26 cellular contexts compared by ENCODE assay signal in genomic region chr7:32694182-32694581, GRCh38.
"Had no signal": no experiment of that assay in that cellular context is flagged by ENCODE, and none has a peak within 500 bp of the region (broad histone marks: within the 10 kb centered on the region; RNA-seq: fewer than 3 reads in every experiment).

No MANE protein-coding gene starts in this region.

- FAIRE-seq: urothelium cell line had no signal

- H3K36me3 ChIP-seq: suprapubic skin, thoracic aorta, thyroid gland, tibial artery, tibial nerve, transverse colon, upper lobe of left lung, upper lobe of right lung, uterus, vagina had no signal

- H3K4me3 ChIP-seq: suprapubic skin, testis, thoracic aorta, thyroid gland, tibial artery, tibial nerve, transverse colon, upper lobe of left lung, upper lobe of right lung, uterus, vagina had no signal

- DNase-seq: stimulated activated CD4-positive, alpha-beta T cell treated with anti-CD3 and anti-CD28 coated beads, Interleukin-2, amount 100 ng/mL, for 48 hours; stimulated activated CD4-positive, alpha-beta T cell treated with anti-CD3 and anti-CD28 coated beads, Interleukin-4, amount 100 ng/mL, for 1 hour; stimulated activated CD4-positive, alpha-beta T cell treated with anti-CD3 and anti-CD28 coated beads, Interleukin-4, amount 100 ng/mL, for 24 hours; stimulated activated CD4-positive, alpha-beta T cell treated with anti-CD3 and anti-CD28 coated beads, Interleukin-4, amount 100 ng/mL, for 4 hours; stimulated activated CD8-positive, alpha-beta memory T cell treated with anti-CD3 and anti-CD28 coated beads, Interleukin-4, amount 100 ng/mL, for 48 hours; stimulated activated naive B cell treated with anti-CD40 and anti-IgM and Interleukin-4, amounts not matched to agents 10 μg/mL and 1 μg/mL and 100 μg/mL, for 72 hours; stimulated activated naive CD4-positive, alpha-beta T cell; stimulated activated naive CD4-positive, alpha-beta T cell treated with Interleukin-2 at 50 U/mL for 16 hours; stimulated activated naive CD8-positive, alpha-beta T cell treated with anti-CD3 and anti-CD28 coated beads, Interleukin-15, amount 100 ng/mL, for 72 hours; stimulated activated naive CD8-positive, alpha-beta T cell treated with anti-CD3 and anti-CD28 coated beads, Interleukin-15, Interleukin-2, amounts not matched to agents 100 U/mL and 50 U/mL, for 24 hours; substantia nigra; testis; thyroid gland; tibial artery; transverse colon; trophoblast cell; upper lobe of left lung; upper lobe of right lung; uterus had no signal

- H3K4me1 ChIP-seq: testis, thyroid gland, tibial artery, tibial nerve, transverse colon, upper lobe of right lung, uterus, vagina had no signal

- H3K27ac ChIP-seq: suprapubic skin, testis, thoracic aorta, thyroid gland, tibial artery, tibial nerve, transverse colon, upper lobe of left lung, upper lobe of right lung, uterus, vagina had no signal

- ATAC-seq: stimulated activated effector memory CD8-positive, alpha-beta T cell treated with anti-CD3 and anti-CD28 coated beads, Interleukin-12 subunit alpha, Interleukin-12 subunit beta, amount 100 ng/mL, for 72 hours; stimulated activated memory B cell treated with anti-CD40 and anti-IgM and Interleukin-4, amounts not matched to agents 10 μg/mL and 1 μg/mL and 100 μg/mL, for 72 hours; stimulated activated naive B cell treated with anti-CD40 and anti-IgM and Interleukin-4, amounts not matched to agents 10 μg/mL and 1 μg/mL and 100 μg/mL, for 72 hours; stimulated activated naive CD8-positive, alpha-beta T cell treated with anti-CD3 and anti-CD28 coated beads, Interleukin-15, amount 100 ng/mL, for 72 hours; stimulated activated naive CD8-positive, alpha-beta T cell treated with anti-CD3 and anti-CD28 coated beads, Interleukin-15, Interleukin-2, amounts not matched to agents 100 U/mL and 50 U/mL, for 24 hours; upper lobe of right lung had no signal

- H3K9me3 ChIP-seq: suprapubic skin, testis, thyroid gland, transverse colon, upper lobe of left lung, vagina had no signal

- H3K27me3 ChIP-seq: suprapubic skin, testis, thyroid gland, tibial artery, tibial nerve, transverse colon, upper lobe of left lung, upper lobe of right lung, uterus, vagina had no signal
